In genomic region chr16:48536600-48537200, GRCh38 we compare ENCODE assay signal across 9 cellular contexts.
DNase-seq lines count a peak whose midpoint lies in the region; ATAC-seq and TF ChIP-seq lines count a peak whose summit lies in the region.
"Had no signal": no experiment of that assay in that cellular context is flagged by ENCODE, and none has a peak within 500 bp of the region (broad histone marks: within the 10 kb centered on the region; RNA-seq: fewer than 3 reads in every experiment).

No MANE protein-coding gene starts in this region.

- peaks cover 26% of the 10 kb centered on the region for H3K4me1 Mint-ChIP-seq in activated CD8-positive, alpha-beta memory T cell treated with anti-CD3 and anti-CD28 coated beads, Interleukin-2, amount 10 ng/mL, durations not matched to agents 7 days and 5 days

- H3K4me3 Mint-ChIP-seq in activated CD8-positive, alpha-beta memory T cell treated with anti-CD3 and anti-CD28 coated beads, Interleukin-2, amount 10 ng/mL, durations not matched to agents 7 days and 5 days: no peak overlapping the region

- no peak for ATAC-seq in activated CD8-positive, alpha-beta memory T cell treated with anti-CD3 and anti-CD28 coated beads, Interleukin-2, amount 10 ng/mL, durations not matched to agents 7 days and 5 days
- ATAC-seq in HG03432 (IDR thresholded peaks at IDR 0.05; ENCODE audit: unreplicated experiment) (peak; percentile 20), psoas muscle (peak in 3 of 4 donors; percentile 15 to 19 (median 16)), HG03159 (IDR thresholded peaks at IDR 0.05; ENCODE audit: unreplicated experiment) (no peak)

- peaks cover 10% of the 10 kb centered on the region for H3K36me3 Mint-ChIP-seq in activated CD8-positive, alpha-beta memory T cell treated with anti-CD3 and anti-CD28 coated beads, Interleukin-2, amount 10 ng/mL, durations not matched to agents 7 days and 5 days

- no peaks in the 10 kb centered on the region for H3K27me3 Mint-ChIP-seq in activated CD8-positive, alpha-beta memory T cell treated with anti-CD3 and anti-CD28 coated beads, Interleukin-2, amount 10 ng/mL, durations not matched to agents 7 days and 5 days

- H3K27ac ChIP-seq in psoas muscle: peak overlapping the region; percentile 87
- H3K27ac ChIP-seq: C4-2B had no signal

- CTCF ChIA-PET in activated CD8-positive, alpha-beta memory T cell treated with anti-CD3 and anti-CD28 coated beads, Interleukin-2, amount 10 ng/mL, durations not matched to agents 7 days and 5 days (lab: Charles Lee): interaction anchor here (1.7 kb wide), 1 partner anchor 87 kb away, joined by 9 read pairs; no protein-coding TSS in a partner anchor

- DNase-seq in activated CD8-positive, alpha-beta memory T cell treated with anti-CD3 and anti-CD28 coated beads, Interleukin-2, amount 10 ng/mL, durations not matched to agents 7 days and 5 days: no peak
- no peak for DNase-seq in activated CD8-positive, alpha-beta memory T cell treated with anti-CD3 and anti-CD28 coated beads for 24 hours
- DNase-seq in dermis blood vessel endothelial cell (peak; percentile 10), psoas muscle (peak in 1 of 2 donors; percentile 64), NCI-H2081 (lab: John Stamatoyannopoulos, UW) (no peak), NCI-H187 (lab: John Stamatoyannopoulos, UW) (no peak)

- no peaks in the 10 kb centered on the region for H3K9me3 Mint-ChIP-seq in activated CD8-positive, alpha-beta memory T cell treated with anti-CD3 and anti-CD28 coated beads, Interleukin-2, amount 10 ng/mL, durations not matched to agents 7 days and 5 days (ENCODE audit: low read depth)

- intact Hi-C loops in psoas muscle (cut with DNase I): loop anchor here in 1 of 2 donors (2.0 to 10.0 kb wide), 2 partner anchors 84 to 282 kb away; no protein-coding TSS in a partner anchor

- no peaks in the 10 kb centered on the region for H3K27me3 ChIP-seq in psoas muscle (ENCODE audit: insufficient read depth in 3 of 3, low read length in 2 of 3)

- TF ChIP-seq CTCF in psoas muscle (IDR thresholded peaks at IDR 0.05): no peak

- WGBS in psoas muscle, 3 donors: 13 to 27% (median 15%) methylated on average over 7 of the region's 7 CpGs

- H3K36me3 ChIP-seq in psoas muscle (ENCODE audit: insufficient read depth in 1 of 2, low read depth in 1 of 2): peaks cover 0 to 15% of the 10 kb centered on the region in 2 donors

- H3K27ac Mint-ChIP-seq in activated CD8-positive, alpha-beta memory T cell treated with anti-CD3 and anti-CD28 coated beads, Interleukin-2, amount 10 ng/mL, durations not matched to agents 7 days and 5 days: peak overlapping the region; percentile 57

- peaks cover 56% of the 10 kb centered on the region for H3K4me1 ChIP-seq in psoas muscle

- no peaks in the 10 kb centered on the region for H3K9me3 ChIP-seq in psoas muscle

- no peak overlapping the region for H3K4me3 ChIP-seq in psoas muscle

Comparison
In these comparisons a context has a peak if more than half of its experiments do, and no peak if none do; other contexts are left out.
1. ATAC-seq: peak in HG03432 (single experiment) and psoas muscle (3 of 4); none in activated CD8-positive, alpha-beta memory T cell treated with anti-CD3 and anti-CD28 coated beads, Interleukin-2, amount 10 ng/mL, durations not matched to agents 7 days and 5 days (single experiment) and HG03159 (single experiment).